In the genomic region with DNA sequence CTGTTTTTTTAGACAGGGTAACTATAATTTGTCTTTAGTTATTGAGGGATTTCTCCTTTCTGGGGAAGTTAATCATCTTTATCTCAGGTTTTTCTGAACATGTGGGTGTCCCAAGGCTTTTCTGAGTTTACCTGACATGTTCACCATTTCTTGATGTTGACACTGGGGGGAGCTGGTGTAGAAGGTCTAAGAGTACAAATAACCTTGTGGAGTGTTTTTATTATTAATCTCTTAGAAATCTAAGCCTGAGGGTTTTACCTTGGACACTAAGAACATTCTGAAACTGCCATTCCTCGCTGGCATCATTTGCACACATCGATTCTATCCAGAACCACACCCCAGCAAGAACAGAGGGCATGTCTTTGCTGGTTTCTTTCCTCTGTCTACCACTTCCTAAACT, we compare ENCODE assay signal across 10 cellular contexts. TPM values are rescaled to one million over a fixed set of nuclear protein-coding genes. Genes with fewer than 3 reads are reported as not detected.
DNase-seq lines count a peak whose midpoint lies in the region; ATAC-seq and TF ChIP-seq lines count a peak whose summit lies in the region.
"Had no signal": no experiment of that assay in that cellular context is flagged by ENCODE, and none has a peak within 500 bp of the region (broad histone marks: within the 10 kb centered on the region; RNA-seq: fewer than 3 reads in every experiment).

No MANE protein-coding gene starts in this region.

- TF ChIP-seq CTCF in Panc1 (IDR thresholded peaks at IDR 0.05) (peak; percentile 59; the same call in 1 of the 2 replicates), fibroblast of the aortic adventitia (IDR thresholded peaks at IDR 0.05; ENCODE audit: insufficient read depth, low read length) (peak; percentile 47), tibial artery (IDR thresholded peaks at IDR 0.05) (peak; percentile 6 to 9), ovary (IDR thresholded peaks at IDR 0.05) (no peak)

- DNase-seq in activated CD4-positive, alpha-beta T cell treated with anti-CD3 and anti-CD28 coated beads for 36 hours, result no peak
- DNase-seq in activated CD4-positive, alpha-beta T cell treated with anti-CD3 and anti-CD28 coated beads for 4 hours, result no peak
- no peak for DNase-seq in Panc1 (ENCODE audit: low read depth, low spot score)
- DNase-seq in fibroblast of the aortic adventitia (ENCODE audit: low read depth), result peak; percentile 67
- DNase-seq in tibial artery, result no peak
- DNase-seq in activated CD4-positive, alpha-beta memory T cell treated with anti-CD3 and anti-CD28 coated beads, Interleukin-2, amount 10 ng/mL, durations not matched to agents 7 days and 5 days, result no peak
- DNase-seq in ovary, result no peak
- no peak for DNase-seq in activated naive CD4-positive, alpha-beta T cell treated with anti-CD3 and anti-CD28 coated beads, Interleukin-2, amount 50 U/mL, for 16 hours
- DNase-seq: DMS79, hypothalamus had no signal

- H3K36me3 Mint-ChIP-seq in activated CD4-positive, alpha-beta T cell treated with anti-CD3 and anti-CD28 coated beads for 36 hours (ENCODE audit: low read depth), result peaks cover 21% of the 10 kb centered on the region
- peaks cover 35% of the 10 kb centered on the region for H3K36me3 Mint-ChIP-seq in activated CD4-positive, alpha-beta memory T cell treated with anti-CD3 and anti-CD28 coated beads, Interleukin-2, amount 10 ng/mL, durations not matched to agents 7 days and 5 days (ENCODE audit: low read depth)

- BruUV-seq in Panc1 (replicated peaks; lab: Mats Ljungman, UMichigan), result no TSS peak

- CTCF ChIA-PET in activated CD4-positive, alpha-beta T cell treated with anti-CD3 and anti-CD28 coated beads for 36 hours (lab: Charles Lee), result interaction anchor here (0.5 to 4.4 kb wide), 19 partner anchors 9 to 353 kb away, joined by 3 to 66 read pairs (median 5); a partner anchor contains a TSS
- CTCF ChIA-PET in Panc1 (lab: Charles Lee), result interaction anchor here (0.5 to 2.3 kb wide), 3 partner anchors 17 to 356 kb away, joined by 5 to 18 read pairs (median 5); no protein-coding TSS in a partner anchor
- CTCF ChIA-PET in activated CD4-positive, alpha-beta memory T cell treated with anti-CD3 and anti-CD28 coated beads, Interleukin-2, amount 10 ng/mL, durations not matched to agents 7 days and 5 days (lab: Charles Lee), result interaction anchor here (1.0 to 5.1 kb wide), 11 partner anchors 10 to 112 kb away, joined by 3 to 69 read pairs (median 7); a partner anchor contains a TSS

- H3K36me3 ChIP-seq in Panc1 (ENCODE audit: control insufficient read depth, insufficient read depth, low read length) (peaks cover 40% of the 10 kb centered on the region), tibial artery (peaks cover 72 to 90% (median 86%) of the 10 kb centered on the region in 3 donors), ovary (no peaks in the 10 kb centered on the region)

- H3K27ac Mint-ChIP-seq in activated CD4-positive, alpha-beta T cell treated with anti-CD3 and anti-CD28 coated beads for 36 hours, result no peak overlapping the region
- H3K27ac Mint-ChIP-seq in activated CD4-positive, alpha-beta memory T cell treated with anti-CD3 and anti-CD28 coated beads, Interleukin-2, amount 10 ng/mL, durations not matched to agents 7 days and 5 days, result no peak overlapping the region

- POLR2A ChIA-PET in activated CD4-positive, alpha-beta T cell treated with anti-CD3 and anti-CD28 coated beads for 36 hours (lab: Charles Lee), result interaction anchor here (0.6 to 0.7 kb wide), 3 partner anchors 127 to 355 kb away, joined by 3 to 7 read pairs (median 4); no protein-coding TSS in a partner anchor
- POLR2A ChIA-PET in Panc1 (lab: Charles Lee), result interaction anchor here (0.5 to 1.2 kb wide), 5 partner anchors 16 to 619 kb away, joined by 4 to 9 read pairs (median 5); no protein-coding TSS in a partner anchor
- POLR2A ChIA-PET in activated CD4-positive, alpha-beta memory T cell treated with anti-CD3 and anti-CD28 coated beads, Interleukin-2, amount 10 ng/mL, durations not matched to agents 7 days and 5 days (lab: Charles Lee), result interaction anchor here (0.7 to 2.4 kb wide), 3 partner anchors 19 to 26 kb away, joined by 3 to 8 read pairs (median 6); no protein-coding TSS in a partner anchor

- ATAC-seq in activated CD4-positive, alpha-beta T cell treated with anti-CD3 and anti-CD28 coated beads for 36 hours, result peak; percentile 75
- peak; percentile 69 for ATAC-seq in Panc1

- H3K27me3 Mint-ChIP-seq in activated CD4-positive, alpha-beta T cell treated with anti-CD3 and anti-CD28 coated beads for 36 hours, result no peaks in the 10 kb centered on the region
- no peaks in the 10 kb centered on the region for H3K27me3 Mint-ChIP-seq in activated CD4-positive, alpha-beta memory T cell treated with anti-CD3 and anti-CD28 coated beads, Interleukin-2, amount 10 ng/mL, durations not matched to agents 7 days and 5 days

- 80 to 95% (median 90%) methylated on average over 2 of the region's 2 CpGs for WGBS in ovary, 3 donors

- no peak for TF ChIP-seq EP300 in ovary (IDR thresholded peaks at IDR 0.05)

- H3K9me3 ChIP-seq in Panc1 (ENCODE audit: control insufficient read depth, insufficient read depth, low read depth, low read length), result no peaks in the 10 kb centered on the region
- no peaks in the 10 kb centered on the region for H3K9me3 ChIP-seq in tibial artery
- H3K9me3 ChIP-seq in ovary, result no peaks in the 10 kb centered on the region

- no peak for TF ChIP-seq POLR2A in ovary (IDR thresholded peaks at IDR 0.05)

- intact Hi-C loops in activated CD4-positive, alpha-beta T cell treated with anti-CD3 and anti-CD28 coated beads for 36 hours (cut with DNase I, micrococcal nuclease), result loop anchor here (1.0 kb wide), 2 partner anchors 26 to 113 kb away; no protein-coding TSS in a partner anchor
- intact Hi-C loops in Panc1 (cut with micrococcal nuclease; ENCODE audit: unreplicated experiment) (no loop called here), tibial artery (cut with DNase I; ENCODE audit: low total_unique reads) (no loop called here), ovary (cut with DNase I) (no loop called here)

- H3K27ac ChIP-seq in Panc1 (ENCODE audit: low read length), result peak overlapping the region; percentile 60; the same call in 1 of the 2 replicates
- H3K27ac ChIP-seq in tibial artery, result no peak overlapping the region
- H3K27ac ChIP-seq in ovary, result no peak overlapping the region

- H3K4me1 ChIP-seq in Panc1 (ENCODE audit: control insufficient read depth, insufficient read depth, low read length) (peaks cover 27% of the 10 kb centered on the region), tibial artery (peaks cover 0 to 4% (median 0%) of the 10 kb centered on the region in 4 donors), ovary (ENCODE audit: insufficient read depth) (peaks cover 3% of the 10 kb centered on the region)

- H3K4me3 ChIP-seq in Panc1 (ENCODE audit: low read depth in 2 of 2, low read length in 2 of 2), result no peak overlapping the region
- no peak overlapping the region for H3K4me3 ChIP-seq in fibroblast of the aortic adventitia (ENCODE audit: low read depth, low read length)
- no peak overlapping the region for H3K4me3 ChIP-seq in tibial artery
- H3K4me3 ChIP-seq in ovary, result no peak overlapping the region

- H3K4me3 Mint-ChIP-seq in activated CD4-positive, alpha-beta T cell treated with anti-CD3 and anti-CD28 coated beads for 36 hours, result no peak overlapping the region
- H3K4me3 Mint-ChIP-seq in activated CD4-positive, alpha-beta memory T cell treated with anti-CD3 and anti-CD28 coated beads, Interleukin-2, amount 10 ng/mL, durations not matched to agents 7 days and 5 days, result no peak overlapping the region

- no peaks in the 10 kb centered on the region for H3K9me3 Mint-ChIP-seq in activated CD4-positive, alpha-beta T cell treated with anti-CD3 and anti-CD28 coated beads for 36 hours (ENCODE audit: low read depth)
- H3K9me3 Mint-ChIP-seq in activated CD4-positive, alpha-beta memory T cell treated with anti-CD3 and anti-CD28 coated beads, Interleukin-2, amount 10 ng/mL, durations not matched to agents 7 days and 5 days, result no peaks in the 10 kb centered on the region

- peaks cover under 1% of the 10 kb centered on the region for H3K4me1 Mint-ChIP-seq in activated CD4-positive, alpha-beta T cell treated with anti-CD3 and anti-CD28 coated beads for 36 hours
- H3K4me1 Mint-ChIP-seq in activated CD4-positive, alpha-beta memory T cell treated with anti-CD3 and anti-CD28 coated beads, Interleukin-2, amount 10 ng/mL, durations not matched to agents 7 days and 5 days, result peaks cover 14% of the 10 kb centered on the region

- no peaks in the 10 kb centered on the region for H3K27me3 ChIP-seq in Panc1 (ENCODE audit: control insufficient read depth, insufficient read depth, low read length)
- no peaks in the 10 kb centered on the region for H3K27me3 ChIP-seq in tibial artery
- H3K27me3 ChIP-seq in ovary, result no peaks in the 10 kb centered on the region

- in situ Hi-C loops in Panc1 (cut with HindIII; ENCODE audit: low pct_unique_long_range_greater_than_20kb, low sequenced_read_pairs), result no loop called here

RNA-seq across cellular contexts. Expression of a gene that starts 15.6 kb away (rescaled TPM):
- total RNA-seq in activated CD4-positive, alpha-beta T cell treated with anti-CD3 and anti-CD28 coated beads for 36 hours, result not detected
- total RNA-seq in Panc1 (2021; ENCODE audit: unreplicated experiment) (1.3 TPM), fibroblast of the aortic adventitia (ENCODE audit: low replicate concordance) (not detected in 2 replicates), ovary (under 1 TPM in 1 of 7 donors, not detected in 6; 0.61 TPM)
- polyA plus RNA-seq in Panc1 (2012; ENCODE audit: insufficient read length), result not detected
- total RNA-seq in activated CD4-positive, alpha-beta memory T cell treated with anti-CD3 and anti-CD28 coated beads, Interleukin-2, amount 10 ng/mL, durations not matched to agents 7 days and 5 days, result not detected
- not detected for polyA plus RNA-seq in ovary

RNA-seq across cellular contexts. Expression of a gene that starts 20.0 kb away (rescaled TPM):
- total RNA-seq in activated CD4-positive, alpha-beta T cell treated with anti-CD3 and anti-CD28 coated beads for 36 hours, result 10 to 100 TPM; 58.2 to 60.0 TPM
- total RNA-seq in Panc1 (2021; ENCODE audit: unreplicated experiment) (736 TPM), fibroblast of the aortic adventitia (ENCODE audit: low replicate concordance) (175 and 1,509 TPM in 2 replicates), ovary (100 to 1,000 TPM in 6 of 7 donors, 10 to 100 TPM in 1; 73.0 to 394 (median 288) TPM)
- 456 TPM for polyA plus RNA-seq in Panc1 (2012; ENCODE audit: insufficient read length)
- total RNA-seq in activated CD4-positive, alpha-beta memory T cell treated with anti-CD3 and anti-CD28 coated beads, Interleukin-2, amount 10 ng/mL, durations not matched to agents 7 days and 5 days, result 100 to 1,000 TPM; 153 to 158 TPM
- 100 to 1,000 TPM; 199 to 807 TPM for polyA plus RNA-seq in ovary

RNA-seq across cellular contexts. Expression of a gene that starts 58.1 kb away (rescaled TPM):
- 10 to 100 TPM; 11.4 to 12.2 TPM for total RNA-seq in activated CD4-positive, alpha-beta T cell treated with anti-CD3 and anti-CD28 coated beads for 36 hours
- total RNA-seq in Panc1 (2021; ENCODE audit: unreplicated experiment) (22.3 TPM), fibroblast of the aortic adventitia (ENCODE audit: low replicate concordance) (43.7 and 52.1 TPM in 2 replicates), ovary (10 to 100 TPM; 30.0 to 43.0 (median 34.3) TPM)
- polyA plus RNA-seq in Panc1 (2012; ENCODE audit: insufficient read length), result 15.2 TPM
- total RNA-seq in activated CD4-positive, alpha-beta memory T cell treated with anti-CD3 and anti-CD28 coated beads, Interleukin-2, amount 10 ng/mL, durations not matched to agents 7 days and 5 days, result 10 to 100 TPM; 26.9 to 30.9 TPM
- 10 to 100 TPM; 25.2 to 33.2 TPM for polyA plus RNA-seq in ovary

Comparison
In these comparisons a context has a peak if more than half of its experiments do, and no peak if none do; other contexts are left out.
1. CTCF ChIP-seq: peak in Panc1 (single experiment), fibroblast of the aortic adventitia (single experiment) and tibial artery (2 of 2); none in ovary (0 of 3).
2. intact Hi-C loops: an anchor here in activated CD4-positive, alpha-beta T cell treated with anti-CD3 and anti-CD28 coated beads for 36 hours (1.0 kb wide); none called in Panc1, tibial artery and ovary.